Comparison of ENCODE assay signal across 8 cellular contexts in the genomic region with DNA sequence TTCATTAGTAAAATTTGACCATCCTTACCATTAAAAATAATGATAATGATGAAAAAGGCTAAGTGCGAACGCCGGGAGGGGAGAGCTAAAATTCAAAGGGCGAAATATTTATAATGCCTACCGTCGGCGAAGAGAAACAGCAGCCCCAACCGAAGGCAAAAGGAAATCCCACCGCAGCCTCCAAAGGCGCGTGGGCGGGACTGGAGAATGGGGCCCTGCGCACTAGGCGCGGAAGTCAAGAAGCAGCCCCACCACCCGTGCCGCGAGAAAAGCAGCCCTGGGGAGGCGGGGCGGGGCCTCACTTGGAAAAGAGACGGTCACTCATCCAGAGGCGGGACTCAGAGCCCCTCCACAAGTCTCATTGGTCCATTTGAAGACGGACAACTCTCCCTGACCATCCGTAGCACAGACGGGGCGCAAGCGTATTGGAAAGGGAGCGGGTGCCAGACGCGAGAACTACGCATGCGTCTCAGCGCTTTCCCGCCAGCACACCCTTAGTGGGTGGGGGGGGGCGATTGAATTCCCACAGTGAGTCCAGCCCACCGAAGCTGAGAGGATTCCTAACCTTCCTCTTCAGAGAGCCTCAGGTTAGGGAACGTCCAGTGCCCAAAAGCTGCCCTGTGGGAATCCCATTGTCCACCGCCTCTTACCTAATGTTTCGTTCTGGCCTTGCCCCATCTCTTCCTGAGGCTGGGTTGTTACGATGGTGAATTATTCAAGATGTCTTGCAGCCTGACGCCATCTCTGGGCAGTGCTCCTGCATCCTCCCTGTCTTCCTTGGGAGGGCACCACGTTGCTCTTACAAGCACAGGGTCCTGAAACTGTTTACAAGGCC. TPM values are rescaled to one million over a fixed set of nuclear protein-coding genes. Genes with fewer than 3 reads are reported as not detected.
DNase-seq lines count a peak whose midpoint lies in the region; ATAC-seq lines count a peak whose summit lies in the region.

No MANE protein-coding gene starts in this region.

- peak overlapping the region; percentile 89 for H4K91ac ChIP-seq in mesenchymal stem cell (ENCODE audit: low read length)

- H3K18ac ChIP-seq in mesenchymal stem cell (ENCODE audit: low read depth in 1 of 2, low read length in 2 of 2): peak overlapping the region; percentile 14 to 46

- H2AFZ ChIP-seq in mesenchymal stem cell (ENCODE audit: low read depth, low read length): peak overlapping the region; percentile 54

- H3K9me3 ChIP-seq in effector memory CD4-positive, alpha-beta T cell (ENCODE audit: control insufficient read depth, low read length): no peaks in the 10 kb centered on the region
- no peaks in the 10 kb centered on the region for H3K9me3 ChIP-seq in mesenchymal stem cell (ENCODE audit: control insufficient read depth, low read length)

- H2BK5ac ChIP-seq in mesenchymal stem cell (ENCODE audit: low read depth, low read length, poor library complexity, severe bottlenecking): no peak overlapping the region

- peak; percentile 89 for ATAC-seq in GM21360 (IDR thresholded peaks at IDR 0.05; ENCODE audit: unreplicated experiment)

- peaks cover 2% of the 10 kb centered on the region for H3K79me1 ChIP-seq in mesenchymal stem cell (replicated peaks; ENCODE audit: low read length, poor library complexity, severe bottlenecking)

- peak overlapping the region in 1 of 2 experiments; percentile 1 for H3K14ac ChIP-seq in mesenchymal stem cell (ENCODE audit: low read length in 2 of 2)

- H3K4me3 ChIP-seq in effector memory CD4-positive, alpha-beta T cell (ENCODE audit: insufficient read depth, low read depth, low read length, poor library complexity, severe bottlenecking): peak overlapping the region; percentile 57
- peak overlapping the region; percentile 51 to 85 for H3K4me3 ChIP-seq in mesenchymal stem cell (ENCODE audit: insufficient read depth in 1 of 2, low read depth in 1 of 2, low read length in 2 of 2)

- H3K9ac ChIP-seq in mesenchymal stem cell (ENCODE audit: low read length): peak overlapping the region; percentile 95

- H2BK120ac ChIP-seq in mesenchymal stem cell (ENCODE audit: low read depth, low read length): peak overlapping the region; percentile 71

- no peak overlapping the region for H2BK15ac ChIP-seq in mesenchymal stem cell (ENCODE audit: low read depth, poor library complexity, severe bottlenecking)

- no peaks in the 10 kb centered on the region for H3K36me3 ChIP-seq in effector memory CD4-positive, alpha-beta T cell (ENCODE audit: control insufficient read depth, insufficient read depth, low read length)
- H3K36me3 ChIP-seq in mesenchymal stem cell (ENCODE audit: control insufficient read depth in 1 of 2, insufficient read depth in 2 of 2, low read depth in 1 of 2, low read length in 2 of 2): no peaks in the 10 kb centered on the region

- H3K23ac ChIP-seq in mesenchymal stem cell (ENCODE audit: low read length in 2 of 2): no peak overlapping the region

- peak overlapping the region; percentile 39 to 92 for H3K4ac ChIP-seq in mesenchymal stem cell (ENCODE audit: low read depth in 1 of 2, low read length in 2 of 2)

- peak overlapping the region; percentile 66 for H3K4me2 ChIP-seq in mesenchymal stem cell (ENCODE audit: low read length, poor library complexity, severe bottlenecking)

- peak overlapping the region; percentile 82 for H3K27ac ChIP-seq in effector memory CD4-positive, alpha-beta T cell (ENCODE audit: insufficient read depth, low read length, poor library complexity, severe bottlenecking)
- H3K27ac ChIP-seq in mesenchymal stem cell (ENCODE audit: low read length, poor library complexity, severe bottlenecking): peak overlapping the region; percentile 59

- H3K27me3 ChIP-seq in effector memory CD4-positive, alpha-beta T cell (replicated peaks; ENCODE audit: control insufficient read depth, insufficient read depth, low read length, poor library complexity, severe bottlenecking): no peaks in the 10 kb centered on the region
- H3K27me3 ChIP-seq in mesenchymal stem cell (ENCODE audit: control insufficient read depth in 1 of 2, insufficient read depth in 1 of 2, low read length in 2 of 2): no peaks in the 10 kb centered on the region

- DNase-seq in COLO829 (ENCODE audit: low spot score) (peak; percentile 100), HT-29 (ENCODE audit: low spot score) (peak; percentile 98), mesenchymal stem cell (peak; percentile 99)
- DNase-seq in NK-92 treated with Interleukin-12 subunit alpha and Interleukin-12 subunit beta, amount 100 ng/mL, for 24 hours (lab: John Stamatoyannopoulos, UW): peak; percentile 99
- peak; percentile 97 to 100 for DNase-seq in activated CD8-positive, alpha-beta memory T cell treated with anti-CD3 and anti-CD28 coated beads for 4 hours (ENCODE audit: low read depth in 2 of 2)
- peak; percentile 96 to 97 (median 96) for DNase-seq in effector memory CD4-positive, alpha-beta T cell
- peak; percentile 98 for DNase-seq in stimulated activated CD8-positive, alpha-beta memory T cell treated with anti-CD3 and anti-CD28 coated beads, Interleukin-12 subunit alpha, Interleukin-12 subunit beta, amount 100 ng/mL, for 24 hours (ENCODE audit: extremely low read depth)

- no peak overlapping the region for H2BK12ac ChIP-seq in mesenchymal stem cell (ENCODE audit: low read length in 2 of 2)

- WGBS in mesenchymal stem cell: 1% methylated on average over 41 of the region's 42 CpGs

- H4K8ac ChIP-seq in mesenchymal stem cell (ENCODE audit: low read length): peak overlapping the region; percentile 86

- no peak overlapping the region for H2AK5ac ChIP-seq in mesenchymal stem cell (ENCODE audit: low read length, severe bottlenecking)

- H3K4me1 ChIP-seq in effector memory CD4-positive, alpha-beta T cell (ENCODE audit: control insufficient read depth, insufficient read depth, low read length, poor library complexity, severe bottlenecking): peaks cover 9% of the 10 kb centered on the region
- H3K4me1 ChIP-seq in mesenchymal stem cell (ENCODE audit: control insufficient read depth, insufficient read depth, low read depth, low read length): peaks cover 19% of the 10 kb centered on the region

RNA-seq across cellular contexts. Expression of a gene that starts 19.0 kb away (rescaled TPM):
- total RNA-seq in HT-29 (2014; rRNA removed; shearing (Covaris generic)): 72.2 and 86.8 TPM in 2 replicates
- 39.5 TPM for polyA plus RNA-seq in mesenchymal stem cell (2013, experiment 1 of 2)
- 38.9 TPM for polyA plus RNA-seq in mesenchymal stem cell (2013, experiment 2 of 2)

RNA-seq across cellular contexts. Expression of a gene that starts 19.8 kb away (rescaled TPM):
- total RNA-seq in HT-29 (2014; rRNA removed; shearing (Covaris generic)): 4.2 and 7.6 TPM in 2 replicates
- polyA plus RNA-seq in mesenchymal stem cell (2013, experiment 1 of 2): 41.3 TPM
- polyA plus RNA-seq in mesenchymal stem cell (2013, experiment 2 of 2): 39.4 TPM

RNA-seq across cellular contexts. Expression of a gene that starts 27.8 kb away (rescaled TPM):
- 8.6 and 12.6 TPM in 2 replicates for total RNA-seq in HT-29 (2014; rRNA removed; shearing (Covaris generic))
- 48.4 TPM for polyA plus RNA-seq in mesenchymal stem cell (2013, experiment 1 of 2)
- polyA plus RNA-seq in mesenchymal stem cell (2013, experiment 2 of 2): 49.3 TPM

RNA-seq across cellular contexts. Expression of a gene that starts 34.7 kb away (rescaled TPM):
- 112 and 114 TPM in 2 replicates for total RNA-seq in HT-29 (2014; rRNA removed; shearing (Covaris generic))
- 104 TPM for polyA plus RNA-seq in mesenchymal stem cell (2013, experiment 1 of 2)
- 101 TPM for polyA plus RNA-seq in mesenchymal stem cell (2013, experiment 2 of 2)

RNA-seq across cellular contexts. Expression of a gene that starts 45.8 kb away (rescaled TPM):
- 29.3 and 35.2 TPM in 2 replicates for total RNA-seq in HT-29 (2014; rRNA removed; shearing (Covaris generic))
- 35.0 TPM for polyA plus RNA-seq in mesenchymal stem cell (2013, experiment 1 of 2)
- 34.0 TPM for polyA plus RNA-seq in mesenchymal stem cell (2013, experiment 2 of 2)

Comparison
In these comparisons a context has a peak if more than half of its experiments do, and no peak if none do; other contexts are left out.
1. Peak in every context shown above with its lines: DNase-seq, ATAC-seq, H3K4me3 ChIP-seq and H3K27ac ChIP-seq.